In the genomic region with DNA sequence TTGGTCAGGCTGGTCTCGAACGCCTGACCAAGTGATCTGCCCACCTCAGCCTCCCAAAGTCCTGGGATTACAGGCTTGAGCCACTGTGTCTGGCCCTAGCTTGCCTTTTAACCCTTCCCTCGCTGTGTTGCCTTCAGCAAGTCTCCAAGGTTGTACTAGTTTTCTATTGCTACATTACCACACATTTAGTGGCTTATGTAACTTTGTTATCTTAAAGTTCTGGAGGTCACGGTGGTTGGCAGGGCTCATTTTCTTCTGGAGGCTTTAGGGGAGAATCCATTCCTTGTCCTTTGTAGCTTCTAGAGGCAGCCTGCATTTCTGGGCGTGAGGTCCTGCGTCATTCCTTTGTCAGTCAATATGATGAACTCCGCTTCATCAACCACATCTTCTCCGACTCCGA, we compare ENCODE assay signal across 1 cellular context.
TF ChIP-seq lines count a peak whose summit lies in the region.

No MANE protein-coding gene starts in this region.

TF ChIP-seq in H1, 55 proteins besides CTCF, POLR2A, EP300 and RAD21:
- no peak for TF ChIP-seq CBX8 (IDR thresholded peaks at IDR 0.05; ENCODE audit: borderline replicate concordance, low read depth, low read length)
- no peak for TF ChIP-seq TAF1 (IDR thresholded peaks at IDR 0.05; ENCODE audit: low read depth, low read length)
- no peak for TF ChIP-seq KDM4A (IDR thresholded peaks at IDR 0.05; ENCODE audit: low read depth, low read length, severe bottlenecking)
- TF ChIP-seq GTF2F1 (IDR thresholded peaks at IDR 0.05; ENCODE audit: borderline replicate concordance, low read depth, low read length), result no peak
- no peak for TF ChIP-seq RBBP5 (IDR thresholded peaks at IDR 0.05; ENCODE audit: borderline replicate concordance, low read depth, low read length)
- TF ChIP-seq, protein P1, sequence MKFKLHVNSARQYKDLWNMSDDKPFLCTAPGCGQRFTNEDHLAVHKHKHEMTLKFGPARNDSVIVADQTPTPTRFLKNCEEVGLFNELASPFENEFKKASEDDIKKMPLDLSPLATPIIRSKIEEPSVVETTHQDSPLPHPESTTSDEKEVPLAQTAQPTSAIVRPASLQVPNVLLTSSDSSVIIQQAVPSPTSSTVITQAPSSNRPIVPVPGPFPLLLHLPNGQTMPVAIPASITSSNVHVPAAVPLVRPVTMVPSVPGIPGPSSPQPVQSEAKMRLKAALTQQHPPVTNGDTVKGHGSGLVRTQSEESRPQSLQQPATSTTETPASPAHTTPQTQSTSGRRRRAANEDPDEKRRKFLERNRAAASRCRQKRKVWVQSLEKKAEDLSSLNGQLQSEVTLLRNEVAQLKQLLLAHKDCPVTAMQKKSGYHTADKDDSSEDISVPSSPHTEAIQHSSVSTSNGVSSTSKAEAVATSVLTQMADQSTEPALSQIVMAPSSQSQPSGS (IDR thresholded peaks at IDR 0.05; ENCODE audit: low read length), result no peak
TF ChIP-seq in H1: peak in this region for 0.
